6 cellular contexts compared by ENCODE assay signal in genomic region chr7:142636107-142636506, GRCh38.
DNase-seq lines count a peak whose midpoint lies in the region; ATAC-seq, FAIRE-seq and TF ChIP-seq lines count a peak whose summit lies in the region.
"Not testable (repeated sequence)": the region's sequence is repeated elsewhere in the genome, so short reads cannot be mapped to it uniquely, and the experiment has no call there.

No MANE protein-coding gene starts in this region.

- not testable (repeated sequence) for H3K9me3 ChIP-seq in HEK293 (ENCODE audit: control insufficient read depth, insufficient read depth, low read depth, low read length); K562 (replicated peaks; ENCODE audit: control insufficient read depth, insufficient read depth, low read depth, low read length)

- H4K20me1 ChIP-seq in K562 (replicated peaks; ENCODE audit: control insufficient read depth, insufficient read depth, low read length) = not testable (repeated sequence)

- not testable (repeated sequence) for H3K4me2 ChIP-seq in K562 (ENCODE audit: insufficient read depth, low read length)

- in situ Hi-C loops in K562 (cut with MboI) = loop anchor here (25.0 kb wide), 2 partner anchors 151 to 376 kb away; no protein-coding TSS in a partner anchor

- WGBS in K562 (ENCODE audit: insufficient coverage, low coverage, missing lambda C conversion rate) = 0% methylated on average over 3 of the region's 3 CpGs

- not testable (repeated sequence) for H3K27me3 ChIP-seq in K562 (ENCODE audit: control insufficient read depth in 2 of 2, insufficient read depth in 2 of 2, low read length in 2 of 2)

- H3K4me1 Mint-ChIP-seq in activated CD4-positive, alpha-beta T cell treated with anti-CD3 and anti-CD28 coated beads, Interleukin-2, amount 10 ng/mL, durations not matched to agents 24 days and 14 days = peaks cover 16% of the 10 kb centered on the region
- H3K4me1 Mint-ChIP-seq in activated CD8-positive, alpha-beta T cell treated with anti-CD3 and anti-CD28 coated beads for 36 hours (ENCODE audit: low read depth); activated T-helper 17 cell treated with anti-CD3 and anti-CD28 coated beads, Interleukin-2, amount 50 U/mL, for 72 hours: not testable (repeated sequence)
- H3K4me1 Mint-ChIP-seq in activated naive CD4-positive, alpha-beta T cell treated with anti-CD3 and anti-CD28 coated beads, Interleukin-2, amount 50 U/mL, for 24 hours = peaks cover 29% of the 10 kb centered on the region

- not testable (repeated sequence) for TF ChIP-seq CTCF in HEK293 (tag by site-specific recombination; IDR thresholded peaks at IDR 0.05); activated CD8-positive, alpha-beta T cell treated with anti-CD3 and anti-CD28 coated beads for 36 hours (IDR thresholded peaks at IDR 0.05); K562 (IDR thresholded peaks at IDR 0.05 in 2 of 3, conservative IDR thresholded peaks at IDR 0.05 in 1 of 3; ENCODE audit: insufficient read depth in 2 of 3, low read depth in 1 of 3, low read length in 3 of 3)

- H3K9me3 Mint-ChIP-seq in activated CD4-positive, alpha-beta T cell treated with anti-CD3 and anti-CD28 coated beads, Interleukin-2, amount 10 ng/mL, durations not matched to agents 24 days and 14 days; activated CD8-positive, alpha-beta T cell treated with anti-CD3 and anti-CD28 coated beads for 36 hours; activated T-helper 17 cell treated with anti-CD3 and anti-CD28 coated beads, Interleukin-2, amount 50 U/mL, for 72 hours; activated naive CD4-positive, alpha-beta T cell treated with anti-CD3 and anti-CD28 coated beads, Interleukin-2, amount 50 U/mL, for 24 hours: not testable (repeated sequence)

- POLR2A ChIA-PET in HEK293 (lab: Yijun Ruan, JAX) = not testable (repeated sequence)
- POLR2A ChIA-PET in activated CD8-positive, alpha-beta T cell treated with anti-CD3 and anti-CD28 coated beads for 36 hours (lab: Charles Lee) = interaction anchor here (1.1 to 2.7 kb wide), 5 partner anchors 151 to 173 kb away, joined by 6 to 20 read pairs (median 10); no protein-coding TSS in a partner anchor
- POLR2A ChIA-PET in K562 (lab: Yijun Ruan, JAX) = interaction anchor here (0.7 kb wide), 1 partner anchor 226 kb away, joined by 3 read pairs; no protein-coding TSS in a partner anchor

- H3K27me3 Mint-ChIP-seq in activated CD4-positive, alpha-beta T cell treated with anti-CD3 and anti-CD28 coated beads, Interleukin-2, amount 10 ng/mL, durations not matched to agents 24 days and 14 days = peaks cover 10% of the 10 kb centered on the region
- H3K27me3 Mint-ChIP-seq in activated CD8-positive, alpha-beta T cell treated with anti-CD3 and anti-CD28 coated beads for 36 hours; activated T-helper 17 cell treated with anti-CD3 and anti-CD28 coated beads, Interleukin-2, amount 50 U/mL, for 72 hours; activated naive CD4-positive, alpha-beta T cell treated with anti-CD3 and anti-CD28 coated beads, Interleukin-2, amount 50 U/mL, for 24 hours: not testable (repeated sequence)

- H3K4me3 Mint-ChIP-seq in activated CD4-positive, alpha-beta T cell treated with anti-CD3 and anti-CD28 coated beads, Interleukin-2, amount 10 ng/mL, durations not matched to agents 24 days and 14 days = peak overlapping the region; percentile 12
- H3K4me3 Mint-ChIP-seq in activated CD8-positive, alpha-beta T cell treated with anti-CD3 and anti-CD28 coated beads for 36 hours = peak overlapping the region; percentile 63
- peak overlapping the region; percentile 85 for H3K4me3 Mint-ChIP-seq in activated T-helper 17 cell treated with anti-CD3 and anti-CD28 coated beads, Interleukin-2, amount 50 U/mL, for 72 hours
- H3K4me3 Mint-ChIP-seq in activated naive CD4-positive, alpha-beta T cell treated with anti-CD3 and anti-CD28 coated beads, Interleukin-2, amount 50 U/mL, for 24 hours = peak overlapping the region; percentile 68

- H3K27ac Mint-ChIP-seq in activated CD4-positive, alpha-beta T cell treated with anti-CD3 and anti-CD28 coated beads, Interleukin-2, amount 10 ng/mL, durations not matched to agents 24 days and 14 days = peak overlapping the region; percentile 66
- H3K27ac Mint-ChIP-seq in activated CD8-positive, alpha-beta T cell treated with anti-CD3 and anti-CD28 coated beads for 36 hours = peak overlapping the region; percentile 46
- not testable (repeated sequence) for H3K27ac Mint-ChIP-seq in activated T-helper 17 cell treated with anti-CD3 and anti-CD28 coated beads, Interleukin-2, amount 50 U/mL, for 72 hours
- peak overlapping the region; percentile 55 for H3K27ac Mint-ChIP-seq in activated naive CD4-positive, alpha-beta T cell treated with anti-CD3 and anti-CD28 coated beads, Interleukin-2, amount 50 U/mL, for 24 hours

- DNase-seq in activated CD4-positive, alpha-beta T cell treated with anti-CD3 and anti-CD28 coated beads, Interleukin-2, amount 10 ng/mL, durations not matched to agents 24 days and 14 days; activated CD8-positive, alpha-beta T cell treated with anti-CD3 and anti-CD28 coated beads for 36 hours; K562 (ENCODE audit: extremely low read depth in 1 of 4, low spot score in 3 of 4): not testable (repeated sequence)

- H3K4me1 ChIP-seq in HEK293 (ENCODE audit: control insufficient read depth, insufficient read depth, low read length); K562 (replicated peaks in 1 of 2; ENCODE audit: control insufficient read depth in 2 of 2, insufficient read depth in 2 of 2, low read length in 2 of 2): not testable (repeated sequence)

- H3K27ac ChIP-seq in HEK293 (ENCODE audit: extremely low read depth, low read depth, low read length); K562 (ENCODE audit: extremely low read depth, low read depth, low read length): not testable (repeated sequence)

- H3K4me3 ChIP-seq in HEK293 (ENCODE audit: low read depth, low read length); K562: not testable (repeated sequence)

- not testable (repeated sequence) for ATAC-seq in activated CD8-positive, alpha-beta T cell treated with anti-CD3 and anti-CD28 coated beads for 36 hours; activated T-helper 17 cell treated with anti-CD3 and anti-CD28 coated beads, Interleukin-2, amount 50 U/mL, for 72 hours (replicated peaks); K562

- FAIRE-seq in K562 (lab: Jason Lieb, UNC) = not testable (repeated sequence)

- intact Hi-C loops in activated CD4-positive, alpha-beta T cell treated with anti-CD3 and anti-CD28 coated beads, Interleukin-2, amount 10 ng/mL, durations not matched to agents 24 days and 14 days (cut with micrococcal nuclease) = loop anchor here (1.0 to 10.0 kb wide), 3 partner anchors 101 to 173 kb away; no protein-coding TSS in a partner anchor
- intact Hi-C loops in activated CD8-positive, alpha-beta T cell treated with anti-CD3 and anti-CD28 coated beads for 36 hours (cut with micrococcal nuclease) = not testable (repeated sequence)
- intact Hi-C loops in K562 (cut with micrococcal nuclease) = loop anchor here (10.0 kb wide), 2 partner anchors 179 to 579 kb away; no protein-coding TSS in a partner anchor

- not testable (repeated sequence) for TF ChIP-seq EP300 in K562 (IDR thresholded peaks at IDR 0.05; ENCODE audit: low read length)

- not testable (repeated sequence) for TF ChIP-seq POLR2A in K562 (conservative IDR thresholded peaks at IDR 0.05)

- not testable (repeated sequence) for H3K9me1 ChIP-seq in K562 (ENCODE audit: control insufficient read depth, insufficient read depth, low read length)

- not testable (repeated sequence) for H2AFZ ChIP-seq in K562 (ENCODE audit: low read depth, low read length)

- H3K79me2 ChIP-seq in K562 (ENCODE audit: control insufficient read depth, insufficient read depth, low read length) = not testable (repeated sequence)

- H3K36me3 Mint-ChIP-seq in activated CD4-positive, alpha-beta T cell treated with anti-CD3 and anti-CD28 coated beads, Interleukin-2, amount 10 ng/mL, durations not matched to agents 24 days and 14 days (ENCODE audit: low read depth); activated CD8-positive, alpha-beta T cell treated with anti-CD3 and anti-CD28 coated beads for 36 hours (ENCODE audit: low read depth); activated T-helper 17 cell treated with anti-CD3 and anti-CD28 coated beads, Interleukin-2, amount 50 U/mL, for 72 hours (ENCODE audit: low read depth); activated naive CD4-positive, alpha-beta T cell treated with anti-CD3 and anti-CD28 coated beads, Interleukin-2, amount 50 U/mL, for 24 hours: not testable (repeated sequence)

- not testable (repeated sequence) for TF ChIP-seq RAD21 in K562 (CRISPR knock-in tag; conservative IDR thresholded peaks at IDR 0.05 in 1 of 2, IDR thresholded peaks at IDR 0.05 in 1 of 2)

- BruUV-seq in K562 (replicated peaks; lab: Mats Ljungman, UMichigan) = not testable (repeated sequence)

- CTCF ChIA-PET in HEK293 (lab: Yijun Ruan, JAX) = interaction anchor here (0.6 to 8.5 kb wide), 3 partner anchors 9 to 347 kb away, joined by 3 to 116 read pairs (median 4); no protein-coding TSS in a partner anchor
- CTCF ChIA-PET in activated CD8-positive, alpha-beta T cell treated with anti-CD3 and anti-CD28 coated beads for 36 hours (lab: Charles Lee) = interaction anchor here (1.1 to 2.3 kb wide), 4 partner anchors 33 to 147 kb away, joined by 4 to 10 read pairs (median 6); no protein-coding TSS in a partner anchor
- CTCF ChIA-PET in K562 (lab: Yijun Ruan, JAX; ENCODE audit: low intra/inter-chr PET ratio) = not testable (repeated sequence)

- H3K9ac ChIP-seq in K562 (ENCODE audit: insufficient read depth in 1 of 2, low read depth in 2 of 2, low read length in 2 of 2) = not testable (repeated sequence)

- H3K36me3 ChIP-seq in HEK293 (ENCODE audit: control insufficient read depth in 2 of 2, insufficient read depth in 1 of 2, low read length in 2 of 2); K562 (ENCODE audit: control insufficient read depth, insufficient read depth, low read length): not testable (repeated sequence)

TF ChIP-seq in HEK293, 187 proteins besides CTCF, POLR2A, EP300 and RAD21:
- TF ChIP-seq ZNF146 (tag by site-specific recombination; IDR thresholded peaks at IDR 0.05) = peak; percentile 68

TF ChIP-seq in K562, 482 proteins besides CTCF, POLR2A, EP300 and RAD21:
- TF ChIP-seq RBM25 (IDR thresholded peaks at IDR 0.05; ENCODE audit: low read depth, low read length, severe bottlenecking) = peak; percentile 14
- peak; percentile 90 for TF ChIP-seq ZNF146 (CRISPR knock-in tag; IDR thresholded peaks at IDR 0.05; ENCODE audit: unreplicated experiment)
TF ChIP-seq in K562: peak in this region for 2; not testable (repeated sequence) for 480.

Comparison
In these comparisons a context has a peak if more than half of its experiments do, and no peak if none do; other contexts are left out.
1. H3K4me3 Mint-ChIP-seq: peak in every context shown above with its lines; median percentile 85 in activated T-helper 17 cell treated with anti-CD3 and anti-CD28 coated beads, Interleukin-2, amount 50 U/mL, for 72 hours; 68 in activated naive CD4-positive, alpha-beta T cell treated with anti-CD3 and anti-CD28 coated beads, Interleukin-2, amount 50 U/mL, for 24 hours; 63 in activated CD8-positive, alpha-beta T cell treated with anti-CD3 and anti-CD28 coated beads for 36 hours; 12 in activated CD4-positive, alpha-beta T cell treated with anti-CD3 and anti-CD28 coated beads, Interleukin-2, amount 10 ng/mL, durations not matched to agents 24 days and 14 days.